ENCODE assay signal across 35 cellular contexts in the genomic region with DNA sequence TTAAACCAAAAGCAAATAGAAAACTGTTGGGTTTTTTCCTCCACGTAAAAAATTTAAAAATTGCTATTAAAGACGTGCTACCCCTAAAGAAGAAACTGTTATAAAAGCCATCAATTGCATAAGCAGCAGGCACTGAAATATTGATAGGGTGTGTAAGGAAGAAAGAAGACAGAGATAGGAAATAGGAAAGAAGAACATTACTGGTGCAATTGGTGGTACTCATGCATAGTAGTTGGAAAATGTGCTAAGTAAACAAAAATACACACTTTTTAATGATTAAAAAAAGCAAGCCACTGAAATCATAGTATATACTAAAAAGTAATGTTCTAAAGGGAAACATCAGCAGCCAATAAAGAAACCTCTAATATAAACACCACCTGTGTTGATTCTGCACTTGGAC. TPM values are rescaled to one million over a fixed set of nuclear protein-coding genes. Genes with fewer than 3 reads are reported as not detected.
"Had no signal": no experiment of that assay in that cellular context is flagged by ENCODE, and none has a peak within 500 bp of the region (broad histone marks: within the 10 kb centered on the region; RNA-seq: fewer than 3 reads in every experiment).

No MANE protein-coding gene starts in this region.

- H3K9ac ChIP-seq: neural progenitor cell, parathyroid adenoma had no signal

- DNase-seq: naive thymus-derived CD4-positive, alpha-beta T cell; natural killer cell; occipital lobe; ovary; posterior cingulate gyrus; psoas muscle; right cardiac atrium; spleen; stimulated activated CD4-positive, alpha-beta T cell treated with anti-CD3 and anti-CD28 coated beads, Interleukin-12 subunit alpha, Interleukin-12 subunit beta, amount 100 ng/mL, for 4 hours; stimulated activated CD4-positive, alpha-beta T cell treated with anti-CD3 and anti-CD28 coated beads, Interleukin-1b, Interleukin-23, amount 100 ng/mL, for 48 hours; stimulated activated CD4-positive, alpha-beta T cell treated with anti-CD3 and anti-CD28 coated beads, Interleukin-2, amount 100 ng/mL, for 48 hours; stimulated activated CD4-positive, alpha-beta T cell treated with anti-CD3 and anti-CD28 coated beads, Interleukin-4, amount 100 ng/mL, for 4 hours; stimulated activated CD8-positive, alpha-beta memory T cell treated with anti-CD3 and anti-CD28 coated beads, Interleukin-4, amount 100 ng/mL, for 48 hours; stimulated activated naive CD4-positive, alpha-beta T cell; stimulated activated naive CD8-positive, alpha-beta T cell treated with anti-CD3 and anti-CD28 coated beads, Interleukin-15, amount 100 ng/mL, for 72 hours; stimulated activated naive CD8-positive, alpha-beta T cell treated with anti-CD3 and anti-CD28 coated beads, Interleukin-15, Interleukin-2, amounts not matched to agents 100 U/mL and 50 U/mL, for 24 hours; substantia nigra; testis; tibial artery; transverse colon; upper lobe of right lung; uterus had no signal

- H3K27ac ChIP-seq: neural progenitor cell, ovary, parathyroid adenoma, psoas muscle, skin epidermis, spleen, suprapubic skin, testis, tibial artery, transverse colon, upper lobe of right lung, uterus had no signal

- H3K4me1 ChIP-seq: neural progenitor cell, parathyroid adenoma, psoas muscle, spleen, suprapubic skin, testis, tibial artery, transverse colon, upper lobe of right lung, uterus had no signal

- ATAC-seq: naive thymus-derived CD4-positive, alpha-beta T cell; natural killer cell; psoas muscle; right cardiac atrium; sciatic nerve; stimulated activated memory B cell treated with anti-CD40 and anti-IgM and Interleukin-4, amounts not matched to agents 10 μg/mL and 1 μg/mL and 100 μg/mL, for 72 hours; stimulated activated naive CD8-positive, alpha-beta T cell treated with anti-CD3 and anti-CD28 coated beads, Interleukin-15, amount 100 ng/mL, for 72 hours; stimulated activated naive CD8-positive, alpha-beta T cell treated with anti-CD3 and anti-CD28 coated beads, Interleukin-15, Interleukin-2, amounts not matched to agents 100 U/mL and 50 U/mL, for 24 hours; upper lobe of right lung had no signal

- H3K27me3 ChIP-seq: neural progenitor cell, ovary, spleen, suprapubic skin, testis, tibial artery, transverse colon, upper lobe of right lung, uterus had no signal

- H2AFZ ChIP-seq: neural progenitor cell, parathyroid adenoma had no signal

- H3K4me3 Mint-ChIP-seq: naive thymus-derived CD4-positive, alpha-beta T cell; natural killer cell; nephron; neural progenitor cell; stimulated activated memory B cell treated with anti-CD40 and anti-IgM and Interleukin-4, amounts not matched to agents 10 μg/mL and 1 μg/mL and 100 μg/mL, for 72 hours; stimulated activated naive CD8-positive, alpha-beta T cell treated with anti-CD3 and anti-CD28 coated beads, Interleukin-15, amount 100 ng/mL, for 72 hours; type B pancreatic cell had no signal

- H3K27me3 Mint-ChIP-seq: naive thymus-derived CD4-positive, alpha-beta T cell; progenitor cell of endocrine pancreas; stimulated activated memory B cell treated with anti-CD40 and anti-IgM and Interleukin-4, amounts not matched to agents 10 μg/mL and 1 μg/mL and 100 μg/mL, for 72 hours; stimulated activated naive CD8-positive, alpha-beta T cell treated with anti-CD3 and anti-CD28 coated beads, Interleukin-15, amount 100 ng/mL, for 72 hours; type B pancreatic cell had no signal

- H3K79me2 ChIP-seq: parathyroid adenoma had no signal

- H3K9me3 Mint-ChIP-seq: natural killer cell; nephron; neural progenitor cell; stimulated activated memory B cell treated with anti-CD40 and anti-IgM and Interleukin-4, amounts not matched to agents 10 μg/mL and 1 μg/mL and 100 μg/mL, for 72 hours; stimulated activated naive CD8-positive, alpha-beta T cell treated with anti-CD3 and anti-CD28 coated beads, Interleukin-15, amount 100 ng/mL, for 72 hours; type B pancreatic cell had no signal

- H3K4me1 Mint-ChIP-seq: naive thymus-derived CD4-positive, alpha-beta T cell; natural killer cell; nephron; neural progenitor cell; stimulated activated memory B cell treated with anti-CD40 and anti-IgM and Interleukin-4, amounts not matched to agents 10 μg/mL and 1 μg/mL and 100 μg/mL, for 72 hours; stimulated activated naive CD8-positive, alpha-beta T cell treated with anti-CD3 and anti-CD28 coated beads, Interleukin-15, amount 100 ng/mL, for 72 hours had no signal

- H3K4me3 ChIP-seq: neural progenitor cell, ovary, psoas muscle, skin epidermis, smooth muscle cell, spleen, suprapubic skin, testis, tibial artery, transverse colon, upper lobe of right lung, uterus had no signal

- H3K9me3 ChIP-seq: ovary, psoas muscle, spleen, suprapubic skin, testis, tibial artery, transverse colon, upper lobe of right lung, uterus had no signal

- H3K4me2 ChIP-seq: neural progenitor cell, smooth muscle cell had no signal

- H3K36me3 Mint-ChIP-seq: natural killer cell had no signal

- H3K36me3 ChIP-seq: ovary, uterus had no signal

- H3K27ac Mint-ChIP-seq: naive thymus-derived CD4-positive, alpha-beta T cell; natural killer cell; nephron; neural progenitor cell; progenitor cell of endocrine pancreas; stimulated activated memory B cell treated with anti-CD40 and anti-IgM and Interleukin-4, amounts not matched to agents 10 μg/mL and 1 μg/mL and 100 μg/mL, for 72 hours; stimulated activated naive CD8-positive, alpha-beta T cell treated with anti-CD3 and anti-CD28 coated beads, Interleukin-15, amount 100 ng/mL, for 72 hours; type B pancreatic cell had no signal

RNA-seq across cellular contexts. Expression of a gene that starts 52.8 kb away (rescaled TPM):
- total RNA-seq: naive thymus-derived CD4-positive, alpha-beta T cell; natural killer cell; occipital lobe; osteoblast; psoas muscle; right cardiac atrium; sciatic nerve; smooth muscle cell; spleen; testis; transverse colon; upper lobe of right lung; urinary bladder; uterus had no signal
- polyA plus RNA-seq: naive thymus-derived CD4-positive, alpha-beta T cell; neural cell; ovary; psoas muscle; right cardiac atrium; smooth muscle cell; spleen had no signal
